Comparison of ENCODE assay signal across 31 cellular contexts in genomic region chr3:139135657-139136056, GRCh38.
"Had no signal": no experiment of that assay in that cellular context is flagged by ENCODE, and none has a peak within 500 bp of the region (broad histone marks: within the 10 kb centered on the region; RNA-seq: fewer than 3 reads in every experiment).

No MANE protein-coding gene starts in this region.

- H3K4me3 Mint-ChIP-seq: activated CD4-positive, alpha-beta memory T cell treated with anti-CD3 and anti-CD28 coated beads, Interleukin-2, amount 10 ng/mL, durations not matched to agents 7 days and 5 days; activated CD4-positive, alpha-beta T cell treated with anti-CD3 and anti-CD28 coated beads for 36 hours; activated CD8-positive, alpha-beta memory T cell treated with anti-CD3 and anti-CD28 coated beads, Interleukin-2, amount 10 ng/mL, durations not matched to agents 7 days and 5 days; activated naive CD8-positive, alpha-beta T cell treated with anti-CD3 and anti-CD28 coated beads for 36 hours had no signal

- H3K27me3 ChIP-seq: brain microvascular endothelial cell, cardiac muscle cell had no signal

- ATAC-seq: activated CD4-positive, alpha-beta T cell treated with anti-CD3 and anti-CD28 coated beads for 36 hours; activated CD4-positive, CD25-positive, alpha-beta regulatory T cell treated with anti-CD3 and anti-CD28 coated beads, Interleukin-2, amount 50 U/mL, for 24 hours; activated CD8-positive, alpha-beta memory T cell treated with anti-CD3 and anti-CD28 coated beads, Interleukin-2, amount 10 ng/mL, durations not matched to agents 7 days and 5 days had no signal

- H3K4me2 ChIP-seq: KMS-11 had no signal

- H3K36me3 ChIP-seq: brain microvascular endothelial cell, cardiac muscle cell had no signal

- DNase-seq: activated CD4-positive, alpha-beta memory T cell treated with anti-CD3 and anti-CD28 coated beads, Interleukin-2, amount 10 ng/mL, durations not matched to agents 7 days and 5 days; activated CD4-positive, alpha-beta T cell treated with anti-CD3 and anti-CD28 coated beads for 36 hours; activated CD8-positive, alpha-beta memory T cell treated with anti-CD3 and anti-CD28 coated beads for 24 hours; activated CD8-positive, alpha-beta memory T cell treated with anti-CD3 and anti-CD28 coated beads, Interleukin-2, amount 10 ng/mL, durations not matched to agents 7 days and 5 days; activated CD8-positive, alpha-beta memory T cell treated with anti-CD3 and anti-CD28 coated beads, Interleukin-2, amount 50 U/mL, for 48 hours; activated effector memory CD4-positive, alpha-beta T cell treated with Interleukin-2 at 50 U/mL for 16 hours; activated naive CD4-positive, alpha-beta T cell; activated naive CD4-positive, alpha-beta T cell treated with anti-CD3 and anti-CD28 coated beads, Interleukin-2, amount 50 U/mL, for 16 hours; activated naive CD8-positive, alpha-beta T cell treated with anti-CD3 and anti-CD28 coated beads for 36 hours; activated T-cell treated with anti-CD3 and anti-CD28 coated beads, Interleukin-2, amount 50 U/mL, for 48 hours; amniotic stem cell; aorta; brain microvascular endothelial cell; MM.1S; NCI-H1092; NCI-H1436 treated with DMSO at 0.1 percent for 48 hours; NCI-H1694 treated with DMSO at 0.1 percent for 48 hours; NCI-H2029; NCI-H2171 treated with DMSO at 0.1 percent for 48 hours; NCI-H2227 treated with DMSO at 0.1 percent for 48 hours; NCI-H446; NCI-H510A treated with DMSO at 0.1 percent for 48 hours; NCI-H526 treated with DMSO at 0.1 percent for 48 hours; Right ventricle myocardium superior; SW 1271; T-helper 1 cell; T-helper 2 cell; T-helper 9 cell had no signal

- H3K36me3 Mint-ChIP-seq: activated CD8-positive, alpha-beta memory T cell treated with anti-CD3 and anti-CD28 coated beads, Interleukin-2, amount 10 ng/mL, durations not matched to agents 7 days and 5 days; activated naive CD8-positive, alpha-beta T cell treated with anti-CD3 and anti-CD28 coated beads for 36 hours had no signal

- H3K27ac ChIP-seq: brain microvascular endothelial cell, cardiac muscle cell, KMS-11 had no signal

- H3K27me3 Mint-ChIP-seq: activated CD4-positive, alpha-beta memory T cell treated with anti-CD3 and anti-CD28 coated beads, Interleukin-2, amount 10 ng/mL, durations not matched to agents 7 days and 5 days; activated CD8-positive, alpha-beta memory T cell treated with anti-CD3 and anti-CD28 coated beads, Interleukin-2, amount 10 ng/mL, durations not matched to agents 7 days and 5 days; activated naive CD8-positive, alpha-beta T cell treated with anti-CD3 and anti-CD28 coated beads for 36 hours had no signal

- H3K4me1 Mint-ChIP-seq: activated CD4-positive, alpha-beta memory T cell treated with anti-CD3 and anti-CD28 coated beads, Interleukin-2, amount 10 ng/mL, durations not matched to agents 7 days and 5 days; activated CD4-positive, alpha-beta T cell treated with anti-CD3 and anti-CD28 coated beads for 36 hours; activated naive CD8-positive, alpha-beta T cell treated with anti-CD3 and anti-CD28 coated beads for 36 hours had no signal

- H3K4me3 ChIP-seq: cardiac muscle cell had no signal

- H3K9ac ChIP-seq: KMS-11 had no signal

- H3K27ac Mint-ChIP-seq: activated CD4-positive, alpha-beta memory T cell treated with anti-CD3 and anti-CD28 coated beads, Interleukin-2, amount 10 ng/mL, durations not matched to agents 7 days and 5 days; activated CD4-positive, alpha-beta T cell treated with anti-CD3 and anti-CD28 coated beads for 36 hours; activated CD8-positive, alpha-beta memory T cell treated with anti-CD3 and anti-CD28 coated beads, Interleukin-2, amount 10 ng/mL, durations not matched to agents 7 days and 5 days; activated naive CD8-positive, alpha-beta T cell treated with anti-CD3 and anti-CD28 coated beads for 36 hours had no signal

- H3K9me3 Mint-ChIP-seq: activated CD4-positive, alpha-beta memory T cell treated with anti-CD3 and anti-CD28 coated beads, Interleukin-2, amount 10 ng/mL, durations not matched to agents 7 days and 5 days; activated naive CD8-positive, alpha-beta T cell treated with anti-CD3 and anti-CD28 coated beads for 36 hours had no signal
